Comparison of ENCODE assay signal across 15 cellular contexts in genomic region chr5:133088064-133088463, GRCh38. TPM values are rescaled to one million over a fixed set of nuclear protein-coding genes. Genes with fewer than 3 reads are reported as not detected.
DNase-seq lines count a peak whose midpoint lies in the region; ATAC-seq, FAIRE-seq and TF ChIP-seq lines count a peak whose summit lies in the region.
"Had no signal": no experiment of that assay in that cellular context is flagged by ENCODE, and none has a peak within 500 bp of the region (broad histone marks: within the 10 kb centered on the region; RNA-seq: fewer than 3 reads in every experiment).

No MANE protein-coding gene starts in this region.

- peak; percentile 31 for FAIRE-seq in GM12891 (lab: Jason Lieb, UNC)
- FAIRE-seq: GM12878, GM19239 had no signal

- H3K27ac Mint-ChIP-seq in activated CD8-positive, alpha-beta T cell treated with anti-CD3 and anti-CD28 coated beads for 36 hours: peak overlapping the region; percentile 38
- no peak overlapping the region for H3K27ac Mint-ChIP-seq in activated CD8-positive, alpha-beta T cell treated with anti-CD3 and anti-CD28 coated beads, Interleukin-2, amount 10 ng/mL, durations not matched to agents 7 days and 5 days
- peak overlapping the region; percentile 12; the same call in 1 of the 2 replicates for H3K27ac Mint-ChIP-seq in WTC11
- H3K27ac Mint-ChIP-seq in activated T-helper 2 cell treated with anti-CD3 and anti-CD28 coated beads, Interferon-gamma antibody, Interleukin-2, Interleukin-4, amounts not matched to agents 10 μg/mL and 5 μg/mL and 100 μg/mL, durations not matched to agents 14 hours and 24 hours and 36 hours: no peak overlapping the region
- H3K27ac Mint-ChIP-seq: HFFc6 had no signal

- no peak for DNase-seq in activated CD8-positive, alpha-beta T cell treated with anti-CD3 and anti-CD28 coated beads for 36 hours
- no peak for DNase-seq in activated CD8-positive, alpha-beta T cell treated with anti-CD3 and anti-CD28 coated beads, Interleukin-2, amount 10 ng/mL, durations not matched to agents 7 days and 5 days
- peak; percentile 15 for DNase-seq in Ammon's horn (ENCODE audit: low spot score)
- DNase-seq in GM12891 (ENCODE audit: insufficient read length, low spot score): no peak
- DNase-seq in WTC11 (ENCODE audit: low spot score): no peak
- no peak for DNase-seq in C1 segment of cervical spinal cord (lab: John Stamatoyannopoulos, UW)
- no peak for DNase-seq in GDM1 (lab: John Stamatoyannopoulos, UW)
- DNase-seq in activated T-helper 2 cell treated with anti-CD3 and anti-CD28 coated beads, Interferon-gamma antibody, Interleukin-2, Interleukin-4, amounts not matched to agents 10 μg/mL and 5 μg/mL and 100 μg/mL, durations not matched to agents 14 hours and 24 hours and 36 hours (ENCODE audit: low spot score): no peak
- DNase-seq: CD4-positive, alpha-beta memory T cell; DMS79 treated with DMSO at 0.1 percent for 48 hours; HCEC 1CT; HFFc6 had no signal

- ATAC-seq in activated CD8-positive, alpha-beta T cell treated with anti-CD3 and anti-CD28 coated beads for 36 hours: no peak
- ATAC-seq in activated CD8-positive, alpha-beta T cell treated with anti-CD3 and anti-CD28 coated beads, Interleukin-2, amount 10 ng/mL, durations not matched to agents 7 days and 5 days: no peak
- ATAC-seq in WTC11: no peak
- ATAC-seq: GM12878 had no signal

- no peak for TF ChIP-seq POLR2A in GM12891 (IDR thresholded peaks at IDR 0.05; ENCODE audit: low read depth, low read length)

- TF ChIP-seq CTCF in activated CD8-positive, alpha-beta T cell treated with anti-CD3 and anti-CD28 coated beads for 36 hours (IDR thresholded peaks at IDR 0.05): no peak
- no peak for TF ChIP-seq CTCF in WTC11 (IDR thresholded peaks at IDR 0.05)

- POLR2A ChIA-PET in activated CD8-positive, alpha-beta T cell treated with anti-CD3 and anti-CD28 coated beads for 36 hours (lab: Charles Lee): no interaction called here
- POLR2A ChIA-PET in activated CD8-positive, alpha-beta T cell treated with anti-CD3 and anti-CD28 coated beads, Interleukin-2, amount 10 ng/mL, durations not matched to agents 7 days and 5 days (lab: Charles Lee): interaction anchor here (0.6 kb wide), 1 partner anchor 605 kb away, joined by 3 read pairs; no protein-coding TSS in a partner anchor
- POLR2A ChIA-PET in WTC11 (lab: Charles Lee): no interaction called here

- H3K4me1 Mint-ChIP-seq in activated CD8-positive, alpha-beta T cell treated with anti-CD3 and anti-CD28 coated beads for 36 hours (ENCODE audit: low read depth): peaks cover 7% of the 10 kb centered on the region
- H3K4me1 Mint-ChIP-seq in activated CD8-positive, alpha-beta T cell treated with anti-CD3 and anti-CD28 coated beads, Interleukin-2, amount 10 ng/mL, durations not matched to agents 7 days and 5 days (ENCODE audit: low read depth): no peaks in the 10 kb centered on the region
- no peaks in the 10 kb centered on the region for H3K4me1 Mint-ChIP-seq in WTC11
- H3K4me1 Mint-ChIP-seq in activated T-helper 2 cell treated with anti-CD3 and anti-CD28 coated beads, Interferon-gamma antibody, Interleukin-2, Interleukin-4, amounts not matched to agents 10 μg/mL and 5 μg/mL and 100 μg/mL, durations not matched to agents 14 hours and 24 hours and 36 hours (ENCODE audit: low read depth): no peaks in the 10 kb centered on the region
- H3K4me1 Mint-ChIP-seq: CD14-positive monocyte had no signal

- H3K36me3 Mint-ChIP-seq in activated CD8-positive, alpha-beta T cell treated with anti-CD3 and anti-CD28 coated beads for 36 hours (ENCODE audit: low read depth): peaks cover 47% of the 10 kb centered on the region
- H3K36me3 Mint-ChIP-seq in activated CD8-positive, alpha-beta T cell treated with anti-CD3 and anti-CD28 coated beads, Interleukin-2, amount 10 ng/mL, durations not matched to agents 7 days and 5 days (ENCODE audit: low read depth): peaks cover 52% of the 10 kb centered on the region
- H3K36me3 Mint-ChIP-seq in WTC11: peaks cover 83% of the 10 kb centered on the region
- H3K36me3 Mint-ChIP-seq in activated T-helper 2 cell treated with anti-CD3 and anti-CD28 coated beads, Interferon-gamma antibody, Interleukin-2, Interleukin-4, amounts not matched to agents 10 μg/mL and 5 μg/mL and 100 μg/mL, durations not matched to agents 14 hours and 24 hours and 36 hours (ENCODE audit: low read depth): peaks cover 79% of the 10 kb centered on the region

- intact Hi-C loops in activated CD8-positive, alpha-beta T cell treated with anti-CD3 and anti-CD28 coated beads for 36 hours (cut with micrococcal nuclease): no loop called here
- intact Hi-C loops in activated T-helper 2 cell treated with anti-CD3 and anti-CD28 coated beads, Interferon-gamma antibody, Interleukin-2, Interleukin-4, amounts not matched to agents 10 μg/mL and 5 μg/mL and 100 μg/mL, durations not matched to agents 14 hours and 24 hours and 36 hours (cut with micrococcal nuclease): no loop called here

- H3K27me3 Mint-ChIP-seq in activated CD8-positive, alpha-beta T cell treated with anti-CD3 and anti-CD28 coated beads for 36 hours: no peaks in the 10 kb centered on the region
- H3K27me3 Mint-ChIP-seq in activated CD8-positive, alpha-beta T cell treated with anti-CD3 and anti-CD28 coated beads, Interleukin-2, amount 10 ng/mL, durations not matched to agents 7 days and 5 days (ENCODE audit: low read depth): no peaks in the 10 kb centered on the region
- no peaks in the 10 kb centered on the region for H3K27me3 Mint-ChIP-seq in WTC11 (ENCODE audit: low read depth)
- H3K27me3 Mint-ChIP-seq in activated T-helper 2 cell treated with anti-CD3 and anti-CD28 coated beads, Interferon-gamma antibody, Interleukin-2, Interleukin-4, amounts not matched to agents 10 μg/mL and 5 μg/mL and 100 μg/mL, durations not matched to agents 14 hours and 24 hours and 36 hours (ENCODE audit: low read depth): no peaks in the 10 kb centered on the region
- H3K27me3 Mint-ChIP-seq: CD4-positive, alpha-beta memory T cell had no signal

- no peak overlapping the region for H3K4me3 Mint-ChIP-seq in activated CD8-positive, alpha-beta T cell treated with anti-CD3 and anti-CD28 coated beads for 36 hours
- no peak overlapping the region for H3K4me3 Mint-ChIP-seq in activated CD8-positive, alpha-beta T cell treated with anti-CD3 and anti-CD28 coated beads, Interleukin-2, amount 10 ng/mL, durations not matched to agents 7 days and 5 days
- no peak overlapping the region for H3K4me3 Mint-ChIP-seq in WTC11
- no peak overlapping the region for H3K4me3 Mint-ChIP-seq in activated T-helper 2 cell treated with anti-CD3 and anti-CD28 coated beads, Interferon-gamma antibody, Interleukin-2, Interleukin-4, amounts not matched to agents 10 μg/mL and 5 μg/mL and 100 μg/mL, durations not matched to agents 14 hours and 24 hours and 36 hours (ENCODE audit: low read depth)
- H3K4me3 Mint-ChIP-seq: CD14-positive monocyte; CD4-positive, alpha-beta memory T cell; HFFc6 had no signal

- CTCF ChIA-PET in activated CD8-positive, alpha-beta T cell treated with anti-CD3 and anti-CD28 coated beads for 36 hours (lab: Charles Lee): interaction anchor here (1.6 kb wide), 1 partner anchor 906 kb away, joined by 3 read pairs; no protein-coding TSS in a partner anchor
- CTCF ChIA-PET in activated CD8-positive, alpha-beta T cell treated with anti-CD3 and anti-CD28 coated beads, Interleukin-2, amount 10 ng/mL, durations not matched to agents 7 days and 5 days (lab: Charles Lee): interaction anchor here (1.6 kb wide), 1 partner anchor 13 kb away, joined by 3 read pairs; no protein-coding TSS in a partner anchor
- CTCF ChIA-PET in WTC11 (lab: Charles Lee): no interaction called here

- no peaks in the 10 kb centered on the region for H3K9me3 Mint-ChIP-seq in activated CD8-positive, alpha-beta T cell treated with anti-CD3 and anti-CD28 coated beads for 36 hours
- no peaks in the 10 kb centered on the region for H3K9me3 Mint-ChIP-seq in activated CD8-positive, alpha-beta T cell treated with anti-CD3 and anti-CD28 coated beads, Interleukin-2, amount 10 ng/mL, durations not matched to agents 7 days and 5 days (ENCODE audit: insufficient read depth)
- no peaks in the 10 kb centered on the region for H3K9me3 Mint-ChIP-seq in WTC11
- no peaks in the 10 kb centered on the region for H3K9me3 Mint-ChIP-seq in activated T-helper 2 cell treated with anti-CD3 and anti-CD28 coated beads, Interferon-gamma antibody, Interleukin-2, Interleukin-4, amounts not matched to agents 10 μg/mL and 5 μg/mL and 100 μg/mL, durations not matched to agents 14 hours and 24 hours and 36 hours
- H3K9me3 Mint-ChIP-seq: CD4-positive, alpha-beta memory T cell; HFFc6 had no signal

TF ChIP-seq in GM12891, 5 proteins besides CTCF, POLR2A, EP300 and RAD21:
- TF ChIP-seq SPI1 (IDR thresholded peaks at IDR 0.05; ENCODE audit: low read depth, low read length) (no peak), TAF1 (IDR thresholded peaks at IDR 0.05; ENCODE audit: low read depth, low read length) (no peak), POLR2AphosphoS5 (IDR thresholded peaks at IDR 0.05; ENCODE audit: low read depth, low read length) (no peak), POU2F2 (IDR thresholded peaks at IDR 0.05; ENCODE audit: low read depth, low read length) (no peak), PAX5 (IDR thresholded peaks at IDR 0.05; ENCODE audit: insufficient read depth, low read length, severe bottlenecking) (no peak)

TF ChIP-seq in WTC11, 78 proteins besides CTCF, POLR2A, EP300 and RAD21 (continues in another document):
- TF ChIP-seq ERG (CRISPR knock-in tag; IDR thresholded peaks at IDR 0.05): no peak

RNA-seq across cellular contexts. Expression of gene HSPA4, which starts 36.3 kb away (rescaled TPM):
- total RNA-seq in activated CD8-positive, alpha-beta T cell treated with anti-CD3 and anti-CD28 coated beads for 36 hours: 100 to 1,000 TPM; 229 to 232 TPM
- total RNA-seq in activated CD8-positive, alpha-beta T cell treated with anti-CD3 and anti-CD28 coated beads, Interleukin-2, amount 10 ng/mL, durations not matched to agents 7 days and 5 days: 100 to 1,000 TPM; 106 to 108 TPM
- 85.3 TPM for polyA plus RNA-seq in GM12891 (2012; ENCODE audit: low read depth, missing spikeins)
- 316 to 363 TPM (median 335 TPM) in 3 replicates for total RNA-seq in WTC11 (2021)
- total RNA-seq in activated T-helper 2 cell treated with anti-CD3 and anti-CD28 coated beads, Interferon-gamma antibody, Interleukin-2, Interleukin-4, amounts not matched to agents 10 μg/mL and 5 μg/mL and 100 μg/mL, durations not matched to agents 14 hours and 24 hours and 36 hours: 223 and 229 TPM in 2 replicates

Comparison
In these comparisons a context has a peak if more than half of its experiments do, and no peak if none do; other contexts are left out.
1. H3K27ac Mint-ChIP-seq: peak in activated CD8-positive, alpha-beta T cell treated with anti-CD3 and anti-CD28 coated beads for 36 hours (single experiment) and WTC11 (single experiment); none in activated CD8-positive, alpha-beta T cell treated with anti-CD3 and anti-CD28 coated beads, Interleukin-2, amount 10 ng/mL, durations not matched to agents 7 days and 5 days (single experiment) and activated T-helper 2 cell treated with anti-CD3 and anti-CD28 coated beads, Interferon-gamma antibody, Interleukin-2, Interleukin-4, amounts not matched to agents 10 μg/mL and 5 μg/mL and 100 μg/mL, durations not matched to agents 14 hours and 24 hours and 36 hours (single experiment).